31 cellular contexts compared by ENCODE assay signal in genomic region chr5:149942199-149942598, GRCh38. TPM values are rescaled to one million over a fixed set of nuclear protein-coding genes. Genes with fewer than 3 reads are reported as not detected.
DNase-seq lines count a peak whose midpoint lies in the region; ATAC-seq, FAIRE-seq and TF ChIP-seq lines count a peak whose summit lies in the region.
"Had no signal": no experiment of that assay in that cellular context is flagged by ENCODE, and none has a peak within 500 bp of the region (broad histone marks: within the 10 kb centered on the region; RNA-seq: fewer than 3 reads in every experiment).

No MANE protein-coding gene starts in this region.

- TF ChIP-seq EP300 in HepG2 (IDR thresholded peaks at IDR 0.05; ENCODE audit: low read depth in 2 of 2, low read length in 2 of 2), result no peak
- TF ChIP-seq EP300 in HepG2 (CRISPR knock-in tag; IDR thresholded peaks at IDR 0.05; ENCODE audit: borderline replicate concordance), result no peak
- no peak for TF ChIP-seq EP300 in tibial nerve (IDR thresholded peaks at IDR 0.05)

- TF ChIP-seq POLR2A in HepG2 (IDR thresholded peaks at IDR 0.05; ENCODE audit: insufficient read depth in 1 of 2, low read depth in 2 of 2, low read length in 2 of 2), result no peak
- TF ChIP-seq POLR2A in right lobe of liver (IDR thresholded peaks at IDR 0.05), result no peak
- TF ChIP-seq POLR2A in tibial nerve (IDR thresholded peaks at IDR 0.05), result no peak

- ATAC-seq in HepG2, result peak; percentile 73
- no peak for ATAC-seq in right lobe of liver
- no peak for ATAC-seq in GM19455 (IDR thresholded peaks at IDR 0.05; ENCODE audit: unreplicated experiment)
- ATAC-seq: foreskin keratinocyte; left ventricle myocardium superior; stimulated activated effector memory CD8-positive, alpha-beta T cell treated with anti-CD3 and anti-CD28 coated beads, Interleukin-12 subunit alpha, Interleukin-12 subunit beta, amount 100 ng/mL, for 72 hours; upper lobe of right lung had no signal

- TF ChIP-seq RAD21 in HepG2 (CRISPR knock-in tag; IDR thresholded peaks at IDR 0.05), result no peak

- BruUV-seq in HepG2 (replicated peaks; lab: Mats Ljungman, UMichigan), result no TSS peak

- CTCF ChIA-PET in HepG2 (lab: Yijun Ruan, JAX; ENCODE audit: low intra/inter-chr PET ratio, low total read pairs), result no interaction called here

- peak overlapping the region; percentile 54 for H3K27ac Mint-ChIP-seq in mesothelial cell of epicardium
- H3K27ac Mint-ChIP-seq: activated CD4-positive, alpha-beta memory T cell treated with anti-CD3 and anti-CD28 coated beads, Interleukin-2, amount 10 ng/mL, durations not matched to agents 7 days and 5 days; activated naive CD4-positive, alpha-beta T cell treated with anti-CD3 and anti-CD28 coated beads for 36 hours; naive B cell; stimulated activated effector memory CD8-positive, alpha-beta T cell treated with anti-CD3 and anti-CD28 coated beads, Interleukin-12 subunit alpha, Interleukin-12 subunit beta, amount 100 ng/mL, for 72 hours had no signal

- H3K27me3 ChIP-seq in HepG2 (ENCODE audit: control insufficient read depth in 1 of 2, insufficient read depth in 2 of 2, low read length in 2 of 2) (peaks cover 2 to 10% of the 10 kb centered on the region in 2 experiments; a peak in 4 of 5 replicates), right lobe of liver (no peaks in the 10 kb centered on the region), tibial nerve (no peaks in the 10 kb centered on the region)
- H3K27me3 ChIP-seq: esophagus muscularis mucosa, foreskin keratinocyte, upper lobe of right lung had no signal

- intact Hi-C loops in HepG2 (cut with micrococcal nuclease; ENCODE audit: unreplicated experiment) (no loop called here), right lobe of liver (cut with DNase I) (no loop called here)

- no peaks in the 10 kb centered on the region for H3K9me3 Mint-ChIP-seq in mesothelial cell of epicardium
- H3K9me3 Mint-ChIP-seq: activated CD4-positive, alpha-beta memory T cell treated with anti-CD3 and anti-CD28 coated beads, Interleukin-2, amount 10 ng/mL, durations not matched to agents 7 days and 5 days; activated naive CD4-positive, alpha-beta T cell treated with anti-CD3 and anti-CD28 coated beads for 36 hours; CD8-positive, alpha-beta memory T cell; central memory CD8-positive, alpha-beta T cell; H9; naive B cell; stimulated activated effector memory CD8-positive, alpha-beta T cell treated with anti-CD3 and anti-CD28 coated beads, Interleukin-12 subunit alpha, Interleukin-12 subunit beta, amount 100 ng/mL, for 72 hours had no signal

- H3K27me3 Mint-ChIP-seq in mesothelial cell of epicardium (ENCODE audit: low read depth), result no peaks in the 10 kb centered on the region

- no peak for TF ChIP-seq CTCF in HepG2 (CRISPR knock-in tag; IDR thresholded peaks at IDR 0.05)
- no peak for TF ChIP-seq CTCF in right lobe of liver (IDR thresholded peaks at IDR 0.05)
- TF ChIP-seq CTCF in VCaP (conservative IDR thresholded peaks at IDR 0.05), result no peak
- TF ChIP-seq CTCF in mesothelial cell of epicardium (IDR thresholded peaks at IDR 0.05; ENCODE audit: unreplicated experiment), result no peak
- TF ChIP-seq CTCF in tibial nerve (IDR thresholded peaks at IDR 0.05), result no peak

- H3K4me1 ChIP-seq in HepG2 (ENCODE audit: insufficient read depth, low read length), result peaks cover 59% of the 10 kb centered on the region
- H3K4me1 ChIP-seq in right lobe of liver, result no peaks in the 10 kb centered on the region
- H3K4me1 ChIP-seq in tibial nerve, result peaks cover 0 to 21% (median 4%) of the 10 kb centered on the region in 4 donors

- 52% methylated on average over 2 of the region's 2 CpGs for WGBS in HepG2 (ENCODE audit: low lambda C conversion rate)
- WGBS in right lobe of liver (ENCODE audit: insufficient coverage, low coverage, low lambda C conversion rate, missing lambda C conversion rate), result 86% methylated on average over 2 of the region's 2 CpGs
- WGBS in tibial nerve, 2 donors, result 92 to 95% methylated on average over 2 of the region's 2 CpGs

- in situ Hi-C loops in HepG2 (cut with HindIII; ENCODE audit: extremely low pct_ligation_motif_present, low pct_unique_long_range_greater_than_20kb), result no loop called here

- H3K36me3 ChIP-seq in HepG2 (replicated peaks in 1 of 2; ENCODE audit: control insufficient read depth in 1 of 2, insufficient read depth in 2 of 2, low read length in 2 of 2) (no peaks in the 10 kb centered on the region), right lobe of liver (no peaks in the 10 kb centered on the region), tibial nerve (no peaks in the 10 kb centered on the region)
- H3K36me3 ChIP-seq: esophagus muscularis mucosa, upper lobe of right lung had no signal

- H3K9ac ChIP-seq in HepG2 (ENCODE audit: insufficient read depth, low read depth, low read length), result no peak overlapping the region

- H3K27ac ChIP-seq in HepG2 (ENCODE audit: extremely low read length, insufficient read depth, low read length) (no peak overlapping the region), right lobe of liver (no peak overlapping the region), VCaP (peak overlapping the region; percentile 87), tibial nerve (no peak overlapping the region)
- H3K27ac ChIP-seq: esophagus muscularis mucosa, foreskin keratinocyte, upper lobe of right lung had no signal

- no peak for DNase-seq in HepG2 (ENCODE audit: low spot score)
- no peak for DNase-seq in right lobe of liver
- DNase-seq in mesothelial cell of epicardium (ENCODE audit: low spot score in 2 of 2, unreplicated experiment in 2 of 2), result no peak
- no peak for DNase-seq in iPS-NIHi11 (ENCODE audit: low spot score)
- no peak for DNase-seq in GF-D8 (lab: John Stamatoyannopoulos, UW)
- DNase-seq in tibial nerve (ENCODE audit: low spot score in 2 of 2), result no peak
- DNase-seq: activated CD4-positive, alpha-beta memory T cell treated with anti-CD3 and anti-CD28 coated beads, Interleukin-2, amount 10 ng/mL, durations not matched to agents 7 days and 5 days; activated CD8-positive, alpha-beta memory T cell treated with anti-CD3 and anti-CD28 coated beads, Interleukin-2, amount 50 U/mL, for 48 hours; activated naive CD4-positive, alpha-beta T cell treated with anti-CD3 and anti-CD28 coated beads for 36 hours; CD8-positive, alpha-beta memory T cell; dermis blood vessel endothelial cell; foreskin keratinocyte; H9; head of caudate nucleus; IMR-90; kidney; left ventricle myocardium superior; naive B cell; NCI-H1436 treated with DMSO at 0.1 percent for 48 hours; NCI-H2081 treated with DMSO at 0.1 percent for 48 hours; NCI-H226; SW 1271; upper lobe of right lung had no signal

- no peak for FAIRE-seq in HepG2 (lab: Jason Lieb, UNC)
- FAIRE-seq: GM12891, kidney, RCC 7860 had no signal

- POLR2A ChIA-PET in HepG2 (lab: Yijun Ruan, JAX), result no interaction called here

- no peak overlapping the region for H3K4me3 Mint-ChIP-seq in mesothelial cell of epicardium
- H3K4me3 Mint-ChIP-seq: activated CD4-positive, alpha-beta memory T cell treated with anti-CD3 and anti-CD28 coated beads, Interleukin-2, amount 10 ng/mL, durations not matched to agents 7 days and 5 days; activated naive CD4-positive, alpha-beta T cell treated with anti-CD3 and anti-CD28 coated beads for 36 hours; CD8-positive, alpha-beta memory T cell; central memory CD8-positive, alpha-beta T cell; H9; naive B cell; stimulated activated effector memory CD8-positive, alpha-beta T cell treated with anti-CD3 and anti-CD28 coated beads, Interleukin-12 subunit alpha, Interleukin-12 subunit beta, amount 100 ng/mL, for 72 hours had no signal

- H2AFZ ChIP-seq in HepG2 (ENCODE audit: low read length), result no peak overlapping the region

- H3K79me2 ChIP-seq in HepG2 (ENCODE audit: insufficient read depth, low read length), result no peaks in the 10 kb centered on the region

- no peaks in the 10 kb centered on the region for H3K36me3 Mint-ChIP-seq in mesothelial cell of epicardium
- H3K36me3 Mint-ChIP-seq: CD8-positive, alpha-beta memory T cell; naive B cell; stimulated activated effector memory CD8-positive, alpha-beta T cell treated with anti-CD3 and anti-CD28 coated beads, Interleukin-12 subunit alpha, Interleukin-12 subunit beta, amount 100 ng/mL, for 72 hours had no signal

- H3K4me3 ChIP-seq in HepG2 (replicated peaks in 1 of 3; ENCODE audit: insufficient read depth in 1 of 3, low read depth in 2 of 3, low read length in 3 of 3) (no peak overlapping the region), right lobe of liver (no peak overlapping the region), tibial nerve (no peak overlapping the region)
- H3K4me3 ChIP-seq: esophagus muscularis mucosa, upper lobe of right lung had no signal

- no peaks in the 10 kb centered on the region for H4K20me1 ChIP-seq in HepG2 (ENCODE audit: insufficient read depth, low read length)

- H3K4me2 ChIP-seq in HepG2 (ENCODE audit: low read depth, low read length), result peak overlapping the region; percentile 27; the same call in 1 of the 2 replicates

- no peaks in the 10 kb centered on the region for H3K9me3 ChIP-seq in HepG2 (ENCODE audit: low read length)
- H3K9me3 ChIP-seq in right lobe of liver, result no peaks in the 10 kb centered on the region
- no peaks in the 10 kb centered on the region for H3K9me3 ChIP-seq in tibial nerve
- H3K9me3 ChIP-seq: esophagus muscularis mucosa, upper lobe of right lung had no signal

- H3K4me1 Mint-ChIP-seq in mesothelial cell of epicardium, result peaks cover 65% of the 10 kb centered on the region
- H3K4me1 Mint-ChIP-seq: CD8-positive, alpha-beta memory T cell; central memory CD8-positive, alpha-beta T cell; naive B cell had no signal

RNA-seq across cellular contexts. Expression of gene PDE6A, which starts 2.4 kb away (rescaled TPM):
- not detected in 2 replicates for total RNA-seq in HepG2 (2016; rRNA removed; fragmentation: Illumina TruSeq; extraction: Trizol)
- not detected in 2 replicates for total RNA-seq in HepG2 (2016; cell fraction: cytosol; rRNA removed; fragmentation: Illumina TruSeq; extraction: Trizol; ENCODE audit: low read depth)
- total RNA-seq in HepG2 (2016; cell fraction: insoluble cytoplasmic fraction; rRNA removed; fragmentation: Illumina TruSeq; extraction: Trizol), result not detected in 2 replicates
- not detected in 2 replicates for total RNA-seq in HepG2 (2016; cell fraction: membrane; rRNA removed; fragmentation: Illumina TruSeq; extraction: Trizol)
- total RNA-seq in HepG2 (2016; cell fraction: nucleus; rRNA removed; fragmentation: Illumina TruSeq; extraction: Trizol), result not detected in 2 replicates
- 0.01 TPM in 2 replicates for polyA plus RNA-seq in HepG2 (2011; rRNA removed)
- polyA plus RNA-seq in HepG2 (2011; cell fraction: cytosol; rRNA removed), result not detected in 2 replicates
- not detected in 2 replicates for polyA plus RNA-seq in HepG2 (2011; cell fraction: nucleus; rRNA removed)
- not detected in 2 replicates for polyA plus RNA-seq in HepG2 (2012)
- polyA plus RNA-seq in HepG2 (2016; cell fraction: cytosol; fragmentation: Illumina TruSeq; extraction: Trizol; ENCODE audit: low read depth), result not detected in 2 replicates
- not detected in 2 replicates for polyA plus RNA-seq in HepG2 (2016; cell fraction: insoluble cytoplasmic fraction; fragmentation: Illumina TruSeq; extraction: Trizol; ENCODE audit: low read depth)
- not detected in 2 replicates for polyA plus RNA-seq in HepG2 (2016; cell fraction: membrane; fragmentation: Illumina TruSeq; extraction: Trizol; ENCODE audit: low read depth)
- not detected in 2 replicates for polyA plus RNA-seq in HepG2 (2016; cell fraction: nucleus; fragmentation: Illumina TruSeq; extraction: Trizol; ENCODE audit: insufficient read depth, low read depth)
- 0.10 TPM in 1 of 2 replicates, not detected in the other for polyA minus RNA-seq in HepG2 (2011; rRNA and poly(A)+ RNA removed; ENCODE audit: low replicate concordance)
- not detected in 2 replicates for polyA minus RNA-seq in HepG2 (2011; cell fraction: cytosol; rRNA and poly(A)+ RNA removed)
- polyA minus RNA-seq in HepG2 (2011; cell fraction: nucleus; rRNA and poly(A)+ RNA removed), result not detected in 2 replicates
- not detected for total RNA-seq in right lobe of liver
- total RNA-seq in mesothelial cell of epicardium, result 0.18 to 0.38 TPM (median 0.29 TPM) in 3 replicates
- under 1 TPM in 1 of 4 donors, not detected in 3; 0.22 TPM for total RNA-seq in tibial nerve
- total RNA-seq: activated CD4-positive, alpha-beta memory T cell treated with anti-CD3 and anti-CD28 coated beads, Interleukin-2, amount 10 ng/mL, durations not matched to agents 7 days and 5 days; activated naive CD4-positive, alpha-beta T cell treated with anti-CD3 and anti-CD28 coated beads for 36 hours; CD8-positive, alpha-beta memory T cell; dermis blood vessel endothelial cell; esophagus muscularis mucosa; foreskin keratinocyte; H9; IMR-90; pulmonary artery endothelial cell had no signal
- polyA plus RNA-seq: CD8-positive, alpha-beta memory T cell; IMR-90 had no signal

RNA-seq across cellular contexts. Expression of gene SLC26A2, which starts 18.4 kb away (rescaled TPM):
- total RNA-seq in HepG2 (2016; rRNA removed; fragmentation: Illumina TruSeq; extraction: Trizol) (6.3 and 7.9 TPM in 2 replicates), right lobe of liver (1 to 10 TPM; 1.3 to 2.4 (median 2.0) TPM), mesothelial cell of epicardium (15.4 to 16.5 TPM (median 15.9 TPM) in 3 replicates), tibial nerve (10 to 100 TPM; 10.2 to 17.9 (median 12.4) TPM)
- total RNA-seq in HepG2 (2016; cell fraction: cytosol; rRNA removed; fragmentation: Illumina TruSeq; extraction: Trizol; ENCODE audit: low read depth), result 0.44 and 0.81 TPM in 2 replicates
- 6.9 and 8.1 TPM in 2 replicates for total RNA-seq in HepG2 (2016; cell fraction: insoluble cytoplasmic fraction; rRNA removed; fragmentation: Illumina TruSeq; extraction: Trizol)
- total RNA-seq in HepG2 (2016; cell fraction: membrane; rRNA removed; fragmentation: Illumina TruSeq; extraction: Trizol), result 1.8 and 2.6 TPM in 2 replicates
- total RNA-seq in HepG2 (2016; cell fraction: nucleus; rRNA removed; fragmentation: Illumina TruSeq; extraction: Trizol), result 7.9 and 8.8 TPM in 2 replicates
- 1.9 and 2.2 TPM in 2 replicates for polyA plus RNA-seq in HepG2 (2011; rRNA removed)
- polyA plus RNA-seq in HepG2 (2011; cell fraction: cytosol; rRNA removed), result 1.0 and 2.0 TPM in 2 replicates
- polyA plus RNA-seq in HepG2 (2011; cell fraction: nucleus; rRNA removed), result 0.74 and 1.4 TPM in 2 replicates
- polyA plus RNA-seq in HepG2 (2012), result 1.9 and 2.5 TPM in 2 replicates
- polyA plus RNA-seq in HepG2 (2016; cell fraction: cytosol; fragmentation: Illumina TruSeq; extraction: Trizol; ENCODE audit: low read depth), result 0.12 and 0.19 TPM in 2 replicates
- 2.6 and 2.7 TPM in 2 replicates for polyA plus RNA-seq in HepG2 (2016; cell fraction: insoluble cytoplasmic fraction; fragmentation: Illumina TruSeq; extraction: Trizol; ENCODE audit: low read depth)
- 0.38 and 0.41 TPM in 2 replicates for polyA plus RNA-seq in HepG2 (2016; cell fraction: membrane; fragmentation: Illumina TruSeq; extraction: Trizol; ENCODE audit: low read depth)
- 5.0 and 5.5 TPM in 2 replicates for polyA plus RNA-seq in HepG2 (2016; cell fraction: nucleus; fragmentation: Illumina TruSeq; extraction: Trizol; ENCODE audit: insufficient read depth, low read depth)
- 14.1 and 15.8 TPM in 2 replicates for polyA minus RNA-seq in HepG2 (2011; rRNA and poly(A)+ RNA removed; ENCODE audit: low replicate concordance)
- polyA minus RNA-seq in HepG2 (2011; cell fraction: cytosol; rRNA and poly(A)+ RNA removed), result 5.9 and 6.4 TPM in 2 replicates
- polyA minus RNA-seq in HepG2 (2011; cell fraction: nucleus; rRNA and poly(A)+ RNA removed), result 4.9 and 5.8 TPM in 2 replicates

RNA-seq across cellular contexts. Expression of gene TIGD6, which starts 58.3 kb away (rescaled TPM):
- 2.1 TPM in 2 replicates for total RNA-seq in HepG2 (2016; rRNA removed; fragmentation: Illumina TruSeq; extraction: Trizol)
- 0.09 and 0.61 TPM in 2 replicates for total RNA-seq in HepG2 (2016; cell fraction: cytosol; rRNA removed; fragmentation: Illumina TruSeq; extraction: Trizol; ENCODE audit: low read depth)
- total RNA-seq in HepG2 (2016; cell fraction: insoluble cytoplasmic fraction; rRNA removed; fragmentation: Illumina TruSeq; extraction: Trizol), result 1.7 and 1.9 TPM in 2 replicates
- 1.3 and 1.5 TPM in 2 replicates for total RNA-seq in HepG2 (2016; cell fraction: membrane; rRNA removed; fragmentation: Illumina TruSeq; extraction: Trizol)
- 1.7 and 1.9 TPM in 2 replicates for total RNA-seq in HepG2 (2016; cell fraction: nucleus; rRNA removed; fragmentation: Illumina TruSeq; extraction: Trizol)
- 1.9 and 2.9 TPM in 2 replicates for polyA plus RNA-seq in HepG2 (2011; rRNA removed)
- 1.5 and 2.1 TPM in 2 replicates for polyA plus RNA-seq in HepG2 (2011; cell fraction: cytosol; rRNA removed)
- 2.0 and 3.2 TPM in 2 replicates for polyA plus RNA-seq in HepG2 (2011; cell fraction: nucleus; rRNA removed)
- 1.1 and 2.0 TPM in 2 replicates for polyA plus RNA-seq in HepG2 (2012)
- polyA plus RNA-seq in HepG2 (2016; cell fraction: cytosol; fragmentation: Illumina TruSeq; extraction: Trizol; ENCODE audit: low read depth), result 0.50 and 1.1 TPM in 2 replicates
- polyA plus RNA-seq in HepG2 (2016; cell fraction: insoluble cytoplasmic fraction; fragmentation: Illumina TruSeq; extraction: Trizol; ENCODE audit: low read depth), result 1.8 and 2.1 TPM in 2 replicates
- polyA plus RNA-seq in HepG2 (2016; cell fraction: membrane; fragmentation: Illumina TruSeq; extraction: Trizol; ENCODE audit: low read depth), result 1.1 and 1.7 TPM in 2 replicates
- polyA plus RNA-seq in HepG2 (2016; cell fraction: nucleus; fragmentation: Illumina TruSeq; extraction: Trizol; ENCODE audit: insufficient read depth, low read depth), result 1.8 and 2.0 TPM in 2 replicates
- 5.4 and 13.9 TPM in 2 replicates for polyA minus RNA-seq in HepG2 (2011; rRNA and poly(A)+ RNA removed; ENCODE audit: low replicate concordance)
- 0.97 and 1.8 TPM in 2 replicates for polyA minus RNA-seq in HepG2 (2011; cell fraction: cytosol; rRNA and poly(A)+ RNA removed)
- 8.4 and 13.9 TPM in 2 replicates for polyA minus RNA-seq in HepG2 (2011; cell fraction: nucleus; rRNA and poly(A)+ RNA removed)
- total RNA-seq in right lobe of liver, result 1 to 10 TPM; 1.5 to 2.8 (median 2.2) TPM
- 3.9 to 4.8 TPM (median 4.7 TPM) in 3 replicates for total RNA-seq in mesothelial cell of epicardium
- total RNA-seq in tibial nerve, result 10 to 100 TPM in 1 of 4 donors, 1 to 10 TPM in 3; 6.7 to 14.4 (median 8.1) TPM

RNA-seq across cellular contexts. Expression of gene HMGXB3, which starts 58.3 kb away (rescaled TPM):
- 20.0 and 23.8 TPM in 2 replicates for total RNA-seq in HepG2 (2016; rRNA removed; fragmentation: Illumina TruSeq; extraction: Trizol)
- total RNA-seq in HepG2 (2016; cell fraction: cytosol; rRNA removed; fragmentation: Illumina TruSeq; extraction: Trizol; ENCODE audit: low read depth), result 2.1 and 2.4 TPM in 2 replicates
- total RNA-seq in HepG2 (2016; cell fraction: insoluble cytoplasmic fraction; rRNA removed; fragmentation: Illumina TruSeq; extraction: Trizol), result 19.2 and 20.9 TPM in 2 replicates
- total RNA-seq in HepG2 (2016; cell fraction: membrane; rRNA removed; fragmentation: Illumina TruSeq; extraction: Trizol), result 7.7 and 9.2 TPM in 2 replicates
- 34.9 and 36.0 TPM in 2 replicates for total RNA-seq in HepG2 (2016; cell fraction: nucleus; rRNA removed; fragmentation: Illumina TruSeq; extraction: Trizol)
- polyA plus RNA-seq in HepG2 (2011; rRNA removed), result 18.8 and 23.4 TPM in 2 replicates
- polyA plus RNA-seq in HepG2 (2011; cell fraction: cytosol; rRNA removed), result 13.2 and 13.8 TPM in 2 replicates
- polyA plus RNA-seq in HepG2 (2011; cell fraction: nucleus; rRNA removed), result 41.0 and 44.0 TPM in 2 replicates
- 13.8 and 14.7 TPM in 2 replicates for polyA plus RNA-seq in HepG2 (2012)
- 0.90 and 0.95 TPM in 2 replicates for polyA plus RNA-seq in HepG2 (2016; cell fraction: cytosol; fragmentation: Illumina TruSeq; extraction: Trizol; ENCODE audit: low read depth)
- polyA plus RNA-seq in HepG2 (2016; cell fraction: insoluble cytoplasmic fraction; fragmentation: Illumina TruSeq; extraction: Trizol; ENCODE audit: low read depth), result 12.6 and 14.4 TPM in 2 replicates
- 2.4 and 2.5 TPM in 2 replicates for polyA plus RNA-seq in HepG2 (2016; cell fraction: membrane; fragmentation: Illumina TruSeq; extraction: Trizol; ENCODE audit: low read depth)
- 61.7 and 65.5 TPM in 2 replicates for polyA plus RNA-seq in HepG2 (2016; cell fraction: nucleus; fragmentation: Illumina TruSeq; extraction: Trizol; ENCODE audit: insufficient read depth, low read depth)
- 60.1 and 67.3 TPM in 2 replicates for polyA minus RNA-seq in HepG2 (2011; rRNA and poly(A)+ RNA removed; ENCODE audit: low replicate concordance)
- 18.8 and 19.3 TPM in 2 replicates for polyA minus RNA-seq in HepG2 (2011; cell fraction: cytosol; rRNA and poly(A)+ RNA removed)
- 47.7 and 47.8 TPM in 2 replicates for polyA minus RNA-seq in HepG2 (2011; cell fraction: nucleus; rRNA and poly(A)+ RNA removed)
- 10 to 100 TPM in 4 of 6 experiments, 1 to 10 TPM in 2; 7.7 to 28.3 (median 12.2) TPM for total RNA-seq in right lobe of liver
- total RNA-seq in mesothelial cell of epicardium, result 49.6 to 53.1 TPM (median 52.8 TPM) in 3 replicates
- 10 to 100 TPM; 47.7 to 58.2 (median 55.3) TPM for total RNA-seq in tibial nerve
